Comparison of ENCODE assay signal across 8 cellular contexts in the genomic region with DNA sequence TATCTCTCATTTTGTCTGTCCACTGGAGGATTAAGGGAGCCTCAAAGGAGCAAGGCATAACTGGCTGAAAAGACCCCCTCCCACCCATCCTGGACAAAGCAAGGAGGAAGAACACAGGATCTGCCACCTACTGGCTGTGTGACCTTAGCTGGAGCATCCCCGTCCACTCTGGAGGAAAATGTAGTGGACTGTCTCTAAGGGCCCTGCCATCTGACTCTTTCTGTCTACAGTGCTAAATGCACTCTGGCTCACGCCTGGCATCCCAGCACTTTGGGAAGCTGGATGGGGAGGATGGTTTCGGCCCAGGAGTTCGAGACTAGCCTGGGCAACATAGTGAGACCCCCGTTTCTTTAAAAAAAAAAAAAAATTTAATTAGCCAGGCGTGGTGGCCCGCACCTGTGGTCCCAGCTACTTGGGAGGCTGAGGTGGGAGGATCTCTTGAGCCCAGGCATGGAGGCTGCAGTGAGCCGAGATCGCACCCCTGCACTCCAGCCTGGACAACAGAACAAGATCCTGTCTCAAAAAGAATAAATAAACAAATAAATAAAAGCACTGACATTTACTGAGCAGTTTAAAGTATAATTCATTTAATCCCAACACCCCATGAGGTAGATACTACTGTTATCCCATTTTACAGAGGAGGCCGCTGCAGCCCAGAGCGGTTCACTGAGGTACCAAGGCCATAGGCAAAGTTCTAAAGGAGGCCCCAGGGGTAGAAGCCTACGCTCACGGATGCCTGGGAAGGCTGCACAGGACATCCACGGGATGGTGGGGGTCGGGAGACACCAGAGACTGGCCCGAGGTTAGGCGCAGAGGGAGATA. TPM values are rescaled to one million over a fixed set of nuclear protein-coding genes. Genes with fewer than 3 reads are reported as not detected.
A peak's percentile ranks its signal among the peaks of the same experiment; 100 is the strongest.
DNase-seq lines count a peak whose midpoint lies in the region; ATAC-seq and TF ChIP-seq lines count a peak whose summit lies in the region.

No MANE protein-coding gene starts in this region.

- peaks cover 6% of the 10 kb centered on the region for H3K4me1 ChIP-seq in cardiac muscle cell (ENCODE audit: low read depth)

- CTCF ChIA-PET in activated CD8-positive, alpha-beta memory T cell treated with anti-CD3 and anti-CD28 coated beads, Interleukin-2, amount 10 ng/mL, durations not matched to agents 7 days and 5 days (lab: Charles Lee), result interaction anchor here (0.8 to 19.7 kb wide), 12 partner anchors 7 to 117 kb away, joined by 3 to 251 read pairs (median 4); no protein-coding TSS in a partner anchor

- intact Hi-C loops in sciatic nerve (cut with DNase I), result no loop called here

- H3K9me3 ChIP-seq in cardiac muscle cell (ENCODE audit: low read depth), result no peaks in the 10 kb centered on the region

- H3K4me3 ChIP-seq in WI38 (ENCODE audit: low read depth, low read length), result peak overlapping the region; percentile 71
- peak overlapping the region; percentile 51 for H3K4me3 ChIP-seq in cardiac muscle cell

- no peak overlapping the region for H3K27ac ChIP-seq in cardiac muscle cell

- TF ChIP-seq CTCF in WI38 (IDR thresholded peaks at IDR 0.05; ENCODE audit: low read depth, low read length), result no peak
- TF ChIP-seq CTCF in cardiac muscle cell (IDR thresholded peaks at IDR 0.05; ENCODE audit: low read depth, low read length), result no peak

- H3K27me3 ChIP-seq in cardiac muscle cell, result no peaks in the 10 kb centered on the region

- H3K27me3 Mint-ChIP-seq in activated CD8-positive, alpha-beta memory T cell treated with anti-CD3 and anti-CD28 coated beads, Interleukin-2, amount 10 ng/mL, durations not matched to agents 7 days and 5 days, result no peaks in the 10 kb centered on the region

- peak; percentile 30 for ATAC-seq in activated CD8-positive, alpha-beta memory T cell treated with anti-CD3 and anti-CD28 coated beads, Interleukin-2, amount 10 ng/mL, durations not matched to agents 7 days and 5 days
- peak; percentile 36 for ATAC-seq in sciatic nerve

- H3K9me3 Mint-ChIP-seq in activated CD8-positive, alpha-beta memory T cell treated with anti-CD3 and anti-CD28 coated beads, Interleukin-2, amount 10 ng/mL, durations not matched to agents 7 days and 5 days (ENCODE audit: low read depth), result no peaks in the 10 kb centered on the region

- H3K4me1 Mint-ChIP-seq in activated CD8-positive, alpha-beta memory T cell treated with anti-CD3 and anti-CD28 coated beads, Interleukin-2, amount 10 ng/mL, durations not matched to agents 7 days and 5 days, result peaks cover 46% of the 10 kb centered on the region

- peak overlapping the region; percentile 94 for H3K27ac Mint-ChIP-seq in activated CD8-positive, alpha-beta memory T cell treated with anti-CD3 and anti-CD28 coated beads, Interleukin-2, amount 10 ng/mL, durations not matched to agents 7 days and 5 days

- H3K4me3 Mint-ChIP-seq in activated CD8-positive, alpha-beta memory T cell treated with anti-CD3 and anti-CD28 coated beads, Interleukin-2, amount 10 ng/mL, durations not matched to agents 7 days and 5 days, result peak overlapping the region; percentile 100

- DNase-seq in activated CD8-positive, alpha-beta memory T cell treated with anti-CD3 and anti-CD28 coated beads, Interleukin-2, amount 10 ng/mL, durations not matched to agents 7 days and 5 days, result no peak
- no peak for DNase-seq in activated CD8-positive, alpha-beta memory T cell treated with anti-CD3 and anti-CD28 coated beads for 24 hours
- no peak for DNase-seq in cardiac muscle cell (ENCODE audit: low read depth in 1 of 2, low spot score in 1 of 2)
- DNase-seq in sciatic nerve (ENCODE audit: low spot score), result no peak
- no peak for DNase-seq in stimulated activated CD4-positive, alpha-beta T cell treated with anti-CD3 and anti-CD28 coated beads, Interleukin-15, amount 100 ng/mL, for 24 hours
- DNase-seq in amygdala (lab: John Stamatoyannopoulos, UW), result no peak
- DNase-seq in foreskin melanocyte, result no peak

- H3K36me3 ChIP-seq in cardiac muscle cell, result no peaks in the 10 kb centered on the region

- H3K36me3 Mint-ChIP-seq in activated CD8-positive, alpha-beta memory T cell treated with anti-CD3 and anti-CD28 coated beads, Interleukin-2, amount 10 ng/mL, durations not matched to agents 7 days and 5 days, result peaks cover 27% of the 10 kb centered on the region

RNA-seq across cellular contexts. Expression of a gene that starts 1.1 kb away (rescaled TPM):
- total RNA-seq in activated CD8-positive, alpha-beta memory T cell treated with anti-CD3 and anti-CD28 coated beads, Interleukin-2, amount 10 ng/mL, durations not matched to agents 7 days and 5 days, result 100 to 1,000 TPM; 118 to 135 TPM
- total RNA-seq in cardiac muscle cell (8.8 and 16.5 TPM in 2 replicates), sciatic nerve (103 TPM)
- polyA plus RNA-seq in cardiac muscle cell, result 6.5 and 11.9 TPM in 2 replicates

RNA-seq across cellular contexts. Expression of a gene that starts 15.9 kb away (rescaled TPM):
- under 1 TPM; 0.26 to 0.28 TPM for total RNA-seq in activated CD8-positive, alpha-beta memory T cell treated with anti-CD3 and anti-CD28 coated beads, Interleukin-2, amount 10 ng/mL, durations not matched to agents 7 days and 5 days
- total RNA-seq in cardiac muscle cell (not detected in 2 replicates), sciatic nerve (not detected)
- polyA plus RNA-seq in cardiac muscle cell, result 0.22 and 0.98 TPM in 2 replicates

RNA-seq across cellular contexts. Expression of a gene that starts 54.8 kb away (rescaled TPM):
- total RNA-seq in activated CD8-positive, alpha-beta memory T cell treated with anti-CD3 and anti-CD28 coated beads, Interleukin-2, amount 10 ng/mL, durations not matched to agents 7 days and 5 days, result 1 to 10 TPM in 1 of 2 experiments, under 1 TPM in 1; 0.94 to 1.2 TPM
- 62.7 and 63.4 TPM in 2 replicates for total RNA-seq in cardiac muscle cell
- polyA plus RNA-seq in cardiac muscle cell, result 59.9 and 72.6 TPM in 2 replicates
- 5.4 TPM for total RNA-seq in sciatic nerve
